In the genomic region with DNA sequence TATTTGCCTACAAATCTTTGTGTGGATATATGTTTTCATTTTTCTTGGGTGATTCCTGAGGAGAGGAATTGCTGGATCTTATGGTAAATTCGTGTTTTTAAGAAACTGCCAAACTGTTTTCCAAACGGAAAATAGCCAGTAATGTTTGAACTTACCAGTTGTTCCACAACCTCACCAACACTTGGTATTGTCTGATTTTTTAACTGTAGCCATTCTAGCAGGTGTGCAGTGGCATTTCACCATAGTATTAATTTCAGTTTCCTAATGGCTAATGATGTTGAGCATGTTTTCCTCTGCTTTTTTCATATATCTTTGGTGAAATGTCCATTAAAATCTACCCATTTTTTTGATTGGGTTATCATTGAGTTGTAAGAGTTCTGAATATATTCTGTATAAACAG, we compare ENCODE assay signal across 9 cellular contexts.
"Had no signal": no experiment of that assay in that cellular context is flagged by ENCODE, and none has a peak within 500 bp of the region (broad histone marks: within the 10 kb centered on the region; RNA-seq: fewer than 3 reads in every experiment).

No MANE protein-coding gene starts in this region.

- H3K9ac ChIP-seq: KMS-11 had no signal

- H3K27ac Mint-ChIP-seq: GM23338, HFFc6 had no signal

- H3K4me3 Mint-ChIP-seq: GM23338, HFFc6 had no signal

- ATAC-seq: GM23338 had no signal

- H3K27ac ChIP-seq: HL-60, KMS-11 had no signal

- FAIRE-seq: H1 had no signal

- H2AFZ ChIP-seq: GM23338 had no signal

- H3K4me3 ChIP-seq: GM23338 had no signal

- H3K4me2 ChIP-seq: GM23338, KMS-11 had no signal

- DNase-seq: H7, HCEC 1CT, HFFc6, IMR-90, KBM-7 had no signal

- H3K9me3 Mint-ChIP-seq: GM23338, HFFc6 had no signal
